12 cellular contexts compared by ENCODE assay signal in genomic region chr18:3211236-3211992, GRCh38. TPM values are rescaled to one million over a fixed set of nuclear protein-coding genes. Genes with fewer than 3 reads are reported as not detected.
DNase-seq lines count a peak whose midpoint lies in the region; ATAC-seq, FAIRE-seq and TF ChIP-seq lines count a peak whose summit lies in the region.
"Had no signal": no experiment of that assay in that cellular context is flagged by ENCODE, and none has a peak within 500 bp of the region (broad histone marks: within the 10 kb centered on the region; RNA-seq: fewer than 3 reads in every experiment).

No MANE protein-coding gene starts in this region.

- peak; percentile 46 for FAIRE-seq in D721Med (lab: Jason Lieb, UNC)
- FAIRE-seq: GM12878, islet of Langerhans had no signal

- TF ChIP-seq CTCF in D721Med (IDR thresholded peaks at IDR 0.05; ENCODE audit: insufficient read depth, missing control alignments) (no peak), Panc1 (IDR thresholded peaks at IDR 0.05) (no peak), glutamatergic neuron (IDR thresholded peaks at IDR 0.05; ENCODE audit: partially characterized antibody, unreplicated experiment) (no peak), neural crest cell (conservative IDR thresholded peaks at IDR 0.05) (no peak), natural killer cell (IDR thresholded peaks at IDR 0.05) (no peak)

- no TSS peak for BruUV-seq in Panc1 (replicated peaks; lab: Mats Ljungman, UMichigan)

- H3K4me3 Mint-ChIP-seq in glutamatergic neuron (ENCODE audit: unreplicated experiment) (peak overlapping the region; percentile 45), neural crest cell (peak overlapping the region; percentile 73), natural killer cell (no peak overlapping the region)
- H3K4me3 Mint-ChIP-seq: activated T-helper 17 cell treated with anti-CD3 and anti-CD28 coated beads, Interleukin-2, amount 50 U/mL, for 72 hours had no signal

- no peak for DNase-seq in D721Med (ENCODE audit: insufficient read length, low spot score)
- DNase-seq in Panc1 (ENCODE audit: low read depth, low spot score), result no peak
- no peak for DNase-seq in glutamatergic neuron
- DNase-seq in neural crest cell (ENCODE audit: low read depth, low spot score), result no peak
- no peak for DNase-seq in NCI-H2081 treated with DMSO at 0.1 percent for 48 hours (lab: John Stamatoyannopoulos, UW)
- DNase-seq in NCI-H2171 (lab: John Stamatoyannopoulos, UW), result no peak
- no peak for DNase-seq in natural killer cell

- peaks cover 10% of the 10 kb centered on the region for H3K4me1 ChIP-seq in Panc1 (ENCODE audit: control insufficient read depth, insufficient read depth, low read length)

- H3K27ac Mint-ChIP-seq in glutamatergic neuron (ENCODE audit: unreplicated experiment) (peak overlapping the region; percentile 83), neural crest cell (ENCODE audit: unreplicated experiment) (peak overlapping the region; percentile 91), natural killer cell (peak overlapping the region in 1 of 2 donors; percentile 36)
- H3K27ac Mint-ChIP-seq: activated T-helper 17 cell treated with anti-CD3 and anti-CD28 coated beads, Interleukin-2, amount 50 U/mL, for 72 hours had no signal

- CTCF ChIA-PET in Panc1 (lab: Charles Lee), result no interaction called here

- POLR2A ChIA-PET in Panc1 (lab: Charles Lee), result no interaction called here

- in situ Hi-C loops in Panc1 (cut with HindIII; ENCODE audit: low pct_unique_long_range_greater_than_20kb, low sequenced_read_pairs), result no loop called here

- no peaks in the 10 kb centered on the region for H3K9me3 Mint-ChIP-seq in glutamatergic neuron (ENCODE audit: unreplicated experiment)
- H3K9me3 Mint-ChIP-seq in neural crest cell, result peaks cover 3% of the 10 kb centered on the region
- no peaks in the 10 kb centered on the region for H3K9me3 Mint-ChIP-seq in natural killer cell
- H3K9me3 Mint-ChIP-seq: activated T-helper 17 cell treated with anti-CD3 and anti-CD28 coated beads, Interleukin-2, amount 50 U/mL, for 72 hours had no signal

- no peak for ATAC-seq in Panc1
- ATAC-seq in natural killer cell, result no peak
- no peak for ATAC-seq in HG02571 (IDR thresholded peaks at IDR 0.05; ENCODE audit: unreplicated experiment)
- ATAC-seq: activated T-helper 17 cell treated with anti-CD3 and anti-CD28 coated beads, Interleukin-2, amount 50 U/mL, for 72 hours; GM12878 had no signal

- H3K9me3 ChIP-seq in Panc1 (ENCODE audit: control insufficient read depth, insufficient read depth, low read depth, low read length), result no peaks in the 10 kb centered on the region

- no peaks in the 10 kb centered on the region for H3K27me3 Mint-ChIP-seq in glutamatergic neuron (ENCODE audit: unreplicated experiment)
- no peaks in the 10 kb centered on the region for H3K27me3 Mint-ChIP-seq in neural crest cell (ENCODE audit: low read depth)
- no peaks in the 10 kb centered on the region for H3K27me3 Mint-ChIP-seq in natural killer cell (ENCODE audit: low read depth in 2 of 2)
- H3K27me3 Mint-ChIP-seq: activated T-helper 17 cell treated with anti-CD3 and anti-CD28 coated beads, Interleukin-2, amount 50 U/mL, for 72 hours had no signal

- no peaks in the 10 kb centered on the region for H3K36me3 ChIP-seq in Panc1 (ENCODE audit: control insufficient read depth, insufficient read depth, low read length)

- intact Hi-C loops in Panc1 (cut with micrococcal nuclease; ENCODE audit: unreplicated experiment), result loop anchor here (10.0 kb wide), 1 partner anchor 167 kb away; no protein-coding TSS in a partner anchor
- intact Hi-C loops in natural killer cell (cut with micrococcal nuclease), result no loop called here

- no peak overlapping the region for H3K4me3 ChIP-seq in Panc1 (ENCODE audit: low read depth in 2 of 2, low read length in 2 of 2)
- H3K4me3 ChIP-seq: BLaER1 treated with 17β-estradiol and CSF1 and Interleukin-3, amounts not matched to agents 10 nM and 100 nM; GM12878 had no signal

- peaks cover 13% of the 10 kb centered on the region for H3K4me1 Mint-ChIP-seq in glutamatergic neuron (ENCODE audit: low read depth, unreplicated experiment)
- peaks cover 41% of the 10 kb centered on the region for H3K4me1 Mint-ChIP-seq in neural crest cell
- peaks cover 6 to 16% of the 10 kb centered on the region in 2 donors for H3K4me1 Mint-ChIP-seq in natural killer cell

- H3K27me3 ChIP-seq in Panc1 (ENCODE audit: control insufficient read depth, insufficient read depth, low read length), result no peaks in the 10 kb centered on the region
- H3K27me3 ChIP-seq: BLaER1 treated with 17β-estradiol and CSF1 and Interleukin-3, amounts not matched to agents 10 nM and 100 nM had no signal

- H3K36me3 Mint-ChIP-seq in glutamatergic neuron (ENCODE audit: unreplicated experiment) (no peaks in the 10 kb centered on the region), neural crest cell (ENCODE audit: low read depth) (no peaks in the 10 kb centered on the region), natural killer cell (no peaks in the 10 kb centered on the region)

- H3K27ac ChIP-seq in Panc1 (ENCODE audit: low read length), result 0 out of 2 replicates have a peak overlapping the region, but pooled peaks have one; percentile 19
- H3K27ac ChIP-seq: BLaER1 treated with 17β-estradiol and CSF1 and Interleukin-3, amounts not matched to agents 10 nM and 100 nM had no signal

RNA-seq across cellular contexts. Expression of gene MYOM1, which starts 8.4 kb away (rescaled TPM):
- total RNA-seq in Panc1 (2021; ENCODE audit: unreplicated experiment) (0.92 TPM), glutamatergic neuron (ENCODE audit: unreplicated experiment) (1.3 TPM), neural crest cell (0.89 and 1.4 TPM in 2 replicates), natural killer cell (1 to 10 TPM; 1.7 to 5.8 (median 3.0) TPM)
- polyA plus RNA-seq in Panc1 (2012; ENCODE audit: insufficient read length), result 1.7 TPM

RNA-seq across cellular contexts. Expression of gene MYL12A, which starts 36.2 kb away (rescaled TPM):
- total RNA-seq in Panc1 (2021; ENCODE audit: unreplicated experiment) (489 TPM), glutamatergic neuron (ENCODE audit: unreplicated experiment) (175 TPM), neural crest cell (165 TPM in 2 replicates), natural killer cell (100 to 1,000 TPM; 532 to 652 (median 572) TPM)
- 606 TPM for polyA plus RNA-seq in Panc1 (2012; ENCODE audit: insufficient read length)

RNA-seq across cellular contexts. Expression of gene MYL12B, which starts 50.5 kb away (rescaled TPM):
- 420 TPM for total RNA-seq in Panc1 (2021; ENCODE audit: unreplicated experiment)
- polyA plus RNA-seq in Panc1 (2012; ENCODE audit: insufficient read length), result 368 TPM
- total RNA-seq in glutamatergic neuron (ENCODE audit: unreplicated experiment), result 123 TPM
- total RNA-seq in neural crest cell, result 89.6 and 95.1 TPM in 2 replicates
- 100 to 1,000 TPM; 204 to 214 (median 210) TPM for total RNA-seq in natural killer cell
